ENCODE assay signal across 1 cellular context in the genomic region with DNA sequence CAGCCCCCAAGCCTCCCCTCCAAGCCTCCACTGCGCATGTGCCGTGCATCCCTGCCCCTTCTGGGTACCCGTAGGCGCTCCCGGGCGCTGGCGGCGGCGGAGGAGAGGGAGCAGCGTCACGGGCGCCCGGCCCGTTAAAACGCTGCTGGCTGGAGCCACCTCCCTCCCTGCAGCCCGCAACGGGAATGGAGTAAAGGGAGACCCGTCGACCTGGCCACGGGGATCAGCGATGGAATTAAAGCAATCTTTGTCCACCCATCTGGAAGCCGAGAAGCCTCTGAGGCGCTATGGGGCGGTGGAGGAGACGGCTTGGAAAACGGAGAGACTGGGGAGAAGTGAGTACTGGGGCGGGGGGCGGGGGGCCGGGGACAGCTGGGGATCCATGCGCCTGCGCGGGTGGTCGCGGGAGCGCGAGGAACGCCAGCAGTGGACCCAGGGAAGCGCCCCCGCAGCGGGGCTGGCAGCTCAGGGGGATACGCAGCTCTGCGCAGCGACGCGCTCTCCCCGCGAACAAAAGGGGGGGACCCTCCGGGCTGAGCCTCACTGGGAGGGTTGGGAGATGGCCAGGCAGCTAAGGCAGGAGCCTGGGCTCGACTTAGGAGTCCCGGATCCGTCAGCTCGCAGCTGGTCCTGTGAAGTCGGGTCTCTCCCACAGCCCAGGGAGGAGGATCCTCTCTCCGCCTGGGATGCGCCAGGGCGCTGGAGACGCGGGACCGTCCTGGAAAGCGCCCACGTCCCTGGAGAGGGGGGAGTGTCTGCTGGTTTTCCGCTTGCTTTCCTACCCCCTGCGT.
A peak's percentile ranks its signal among the peaks of the same experiment; 100 is the strongest.
TF ChIP-seq lines count a peak whose summit lies in the region.

TSS of gene BMERB1 (plus strand) at position 164 of the 791 bp plus-strand sequence. CDS start at position 230, 66 bp downstream.

TF ChIP-seq in IMR-90, 13 proteins besides CTCF, POLR2A, EP300 and RAD21 (continued from another document):
- TF ChIP-seq ELK1 (IDR thresholded peaks at IDR 0.05; ENCODE audit: borderline replicate concordance, low read depth, low read length) (no peak), USF2 (IDR thresholded peaks at IDR 0.05; ENCODE audit: low read depth, low read length) (0 out of 2 replicates have a peak, but pooled peaks have one; percentile 16)
